In genomic region chr3:74009961-74010859, GRCh38 we compare ENCODE assay signal across 20 cellular contexts.
DNase-seq lines count a peak whose midpoint lies in the region; ATAC-seq and TF ChIP-seq lines count a peak whose summit lies in the region.
"Had no signal": no experiment of that assay in that cellular context is flagged by ENCODE, and none has a peak within 500 bp of the region (broad histone marks: within the 10 kb centered on the region; RNA-seq: fewer than 3 reads in every experiment).

No MANE protein-coding gene starts in this region.

- no peak for TF ChIP-seq POLR2A in thyroid gland (IDR thresholded peaks at IDR 0.05)

- CTCF ChIA-PET in WTC11 (lab: Charles Lee) (no interaction called here), Caco-2 (lab: Charles Lee) (no interaction called here)

- ATAC-seq in WTC11 = peak; percentile 86
- ATAC-seq: SK-N-SH treated with all-trans-retinoic acid at 6 μM for 48 hours had no signal

- intact Hi-C loops in thyroid gland (cut with DNase I) (no loop called here), Caco-2 (cut with micrococcal nuclease; ENCODE audit: unreplicated experiment) (no loop called here)

- H3K9me3 Mint-ChIP-seq in WTC11 = no peaks in the 10 kb centered on the region
- no peaks in the 10 kb centered on the region for H3K9me3 Mint-ChIP-seq in Caco-2 (ENCODE audit: unreplicated experiment)

- BruUV-seq in Caco-2 (replicated peaks; lab: Mats Ljungman, UMichigan) = no TSS peak

- WGBS in thyroid gland, 2 donors = 64 to 65% methylated on average over 4 of the region's 4 CpGs

- H3K27ac ChIP-seq in thyroid gland = no peak overlapping the region
- H3K27ac ChIP-seq: BLaER1, HL-60, RWPE1 had no signal

- no peak for TF ChIP-seq CTCF in GM12865 (IDR thresholded peaks at IDR 0.05; ENCODE audit: insufficient read depth, low read depth, low read length, missing control alignments)
- no peak for TF ChIP-seq CTCF in WTC11 (IDR thresholded peaks at IDR 0.05)
- TF ChIP-seq CTCF in thyroid gland (IDR thresholded peaks at IDR 0.05) = no peak
- no peak for TF ChIP-seq CTCF in Caco-2 (IDR thresholded peaks at IDR 0.05; ENCODE audit: insufficient read depth in 1 of 2, low read depth in 1 of 2, low read length in 1 of 2, severe bottlenecking in 1 of 2, unreplicated experiment in 1 of 2)

- H3K4me3 ChIP-seq in GM12865 (ENCODE audit: low read depth, low read length) (no peak overlapping the region), H7 (ENCODE audit: insufficient read depth, low read depth, low read length) (no peak overlapping the region), thyroid gland (replicated peaks in 1 of 3) (no peak overlapping the region), Caco-2 (ENCODE audit: low read depth, low read length) (no peak overlapping the region)
- H3K4me3 ChIP-seq: BLaER1 had no signal

- H3K27ac Mint-ChIP-seq in WTC11 = no peak overlapping the region
- no peak overlapping the region for H3K27ac Mint-ChIP-seq in Caco-2 (ENCODE audit: unreplicated experiment)
- H3K27ac Mint-ChIP-seq: CD4-positive, alpha-beta memory T cell; IgD-negative memory B cell had no signal

- H3K27me3 Mint-ChIP-seq in WTC11 (ENCODE audit: low read depth) (no peaks in the 10 kb centered on the region), Caco-2 (ENCODE audit: insufficient read depth, unreplicated experiment) (no peaks in the 10 kb centered on the region)
- H3K27me3 Mint-ChIP-seq: CD4-positive, alpha-beta memory T cell; IgD-negative memory B cell had no signal

- H3K4me1 Mint-ChIP-seq in WTC11 (peaks cover 33% of the 10 kb centered on the region), Caco-2 (ENCODE audit: low read depth, unreplicated experiment) (no peaks in the 10 kb centered on the region)
- H3K4me1 Mint-ChIP-seq: CD4-positive, alpha-beta memory T cell had no signal

- no peaks in the 10 kb centered on the region for H3K9me3 ChIP-seq in thyroid gland
- H3K9me3 ChIP-seq in Caco-2 = no peaks in the 10 kb centered on the region
- H3K9me3 ChIP-seq: BLaER1 had no signal

- H3K27me3 ChIP-seq in H7 (ENCODE audit: control insufficient read depth, insufficient read depth, low read length) (no peaks in the 10 kb centered on the region), thyroid gland (no peaks in the 10 kb centered on the region), Caco-2 (replicated peaks; ENCODE audit: control insufficient read depth, insufficient read depth, low read length) (no peaks in the 10 kb centered on the region)
- H3K27me3 ChIP-seq: BLaER1 had no signal

- peak; percentile 2 for DNase-seq in GM12865 (ENCODE audit: low read depth)
- peak; percentile 22 for DNase-seq in H7
- no peak for DNase-seq in WTC11 (ENCODE audit: low spot score)
- peak; percentile 29 for DNase-seq in iPS-NIHi7 (ENCODE audit: extremely low spot score)
- DNase-seq in thyroid gland = no peak
- DNase-seq in Caco-2 = no peak
- DNase-seq in effector CD8-positive, alpha-beta T cell (lab: John Stamatoyannopoulos, UW) = no peak
- DNase-seq: CD4-positive, alpha-beta memory T cell; HCEC 1CT; MV-4-11; NCI-H1105 treated with DMSO at 0.1 percent for 48 hours; NCI-H2029 treated with DMSO at 0.1 percent for 48 hours; NCI-H510A; NCI-H748 treated with DMSO at 0.1 percent for 48 hours; SIG-M5 had no signal

- H3K4me3 Mint-ChIP-seq in WTC11 (no peak overlapping the region), Caco-2 (ENCODE audit: unreplicated experiment) (no peak overlapping the region)
- H3K4me3 Mint-ChIP-seq: CD4-positive, alpha-beta memory T cell; IgD-negative memory B cell had no signal

- H3K36me3 Mint-ChIP-seq in WTC11 = no peaks in the 10 kb centered on the region
- H3K36me3 Mint-ChIP-seq in Caco-2 (ENCODE audit: insufficient read depth, unreplicated experiment) = no peaks in the 10 kb centered on the region
- H3K36me3 Mint-ChIP-seq: CD4-positive, alpha-beta memory T cell had no signal

- H3K36me3 ChIP-seq in H7 (replicated peaks; ENCODE audit: control insufficient read depth, insufficient read depth, low read length) = no peaks in the 10 kb centered on the region
- no peaks in the 10 kb centered on the region for H3K36me3 ChIP-seq in thyroid gland
- no peaks in the 10 kb centered on the region for H3K36me3 ChIP-seq in Caco-2 (ENCODE audit: control insufficient read depth, insufficient read depth, low read length)
- H3K36me3 ChIP-seq: BLaER1 had no signal

- H3K4me1 ChIP-seq in thyroid gland = no peaks in the 10 kb centered on the region
- no peaks in the 10 kb centered on the region for H3K4me1 ChIP-seq in Caco-2

- POLR2A ChIA-PET in WTC11 (lab: Charles Lee) = no interaction called here
- POLR2A ChIA-PET in Caco-2 (lab: Charles Lee) = no interaction called here

TF ChIP-seq in WTC11, 78 proteins besides CTCF, POLR2A, EP300 and RAD21 (continues in another document):
- TF ChIP-seq ZNF532 (CRISPR knock-in tag; IDR thresholded peaks at IDR 0.05; ENCODE audit: borderline replicate concordance) (no peak), PREB (CRISPR knock-in tag; IDR thresholded peaks at IDR 0.05; ENCODE audit: borderline replicate concordance) (no peak), NFATC4 (CRISPR knock-in tag; IDR thresholded peaks at IDR 0.05) (no peak), SMAD4 (CRISPR knock-in tag; IDR thresholded peaks at IDR 0.05) (no peak), AFF4 (CRISPR knock-in tag; IDR thresholded peaks at IDR 0.05; ENCODE audit: borderline replicate concordance) (no peak), GABPB1 (CRISPR knock-in tag; IDR thresholded peaks at IDR 0.05) (no peak)
- TF ChIP-seq, protein P1, sequence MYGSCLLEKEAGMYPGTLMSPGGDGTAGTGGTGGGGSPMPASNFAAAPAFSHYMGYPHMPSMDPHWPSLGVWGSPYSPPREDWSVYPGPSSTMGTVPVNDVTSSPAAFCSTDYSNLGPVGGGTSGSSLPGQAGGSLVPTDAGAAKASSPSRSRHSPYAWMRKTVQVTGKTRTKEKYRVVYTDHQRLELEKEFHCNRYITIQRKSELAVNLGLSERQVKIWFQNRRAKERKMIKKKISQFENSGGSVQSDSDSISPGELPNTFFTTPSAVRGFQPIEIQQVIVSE (CRISPR knock-in tag; IDR thresholded peaks at IDR 0.05; ENCODE audit: borderline replicate concordance) = no peak

Comparison
In these comparisons a context has a peak if more than half of its experiments do, and no peak if none do; other contexts are left out.
1. DNase-seq: peak in GM12865 (single experiment), H7 (single experiment) and iPS-NIHi7 (single experiment); none in WTC11 (single experiment), thyroid gland (0 of 2), Caco-2 (0 of 2) and effector CD8-positive, alpha-beta T cell (single experiment).